ENCODE assay signal across 8 cellular contexts in genomic region chr12:130839770-130840355, GRCh38. TPM values are rescaled to one million over a fixed set of nuclear protein-coding genes. Genes with fewer than 3 reads are reported as not detected.
DNase-seq lines count a peak whose midpoint lies in the region; ATAC-seq and TF ChIP-seq lines count a peak whose summit lies in the region.

No MANE protein-coding gene starts in this region.

- peaks cover 27% of the 10 kb centered on the region for H3K4me1 Mint-ChIP-seq in CD8-positive, alpha-beta T cell (ENCODE audit: low read depth)
- H3K4me1 Mint-ChIP-seq in osteocyte (ENCODE audit: unreplicated experiment) = peaks cover 29% of the 10 kb centered on the region

- H3K36me3 ChIP-seq in CD8-positive, alpha-beta T cell (ENCODE audit: insufficient read depth, low read length) = no peaks in the 10 kb centered on the region

- peak overlapping the region; percentile 88 for H3K4me3 ChIP-seq in CD8-positive, alpha-beta T cell (ENCODE audit: low read depth, low read length)
- H3K4me3 ChIP-seq in dorsolateral prefrontal cortex = peak overlapping the region; percentile 29 to 90 (median 78)

- ATAC-seq in CD8-positive, alpha-beta T cell = no peak
- no peak for ATAC-seq in HG03521 (IDR thresholded peaks at IDR 0.05; ENCODE audit: unreplicated experiment)
- no peak for ATAC-seq in HG03520 (IDR thresholded peaks at IDR 0.05; ENCODE audit: unreplicated experiment)

- no peak for TF ChIP-seq CTCF in CD8-positive, alpha-beta T cell (IDR thresholded peaks at IDR 0.05)
- TF ChIP-seq CTCF in dorsolateral prefrontal cortex (IDR thresholded peaks at IDR 0.05 in 54 of 56, conservative IDR thresholded peaks at IDR 0.05 in 2 of 56; ENCODE audit: low read depth in 1 of 56, partially characterized antibody in 56 of 56) (peak in 1 of 56 donors; percentile 2), osteocyte (IDR thresholded peaks at IDR 0.05) (no peak)

- intact Hi-C loops in CD8-positive, alpha-beta T cell (cut with DNase I, micrococcal nuclease) = loop anchor here (1.0 to 2.0 kb wide), 3 partner anchors 14 to 31 kb away; no protein-coding TSS in a partner anchor
- intact Hi-C loops in dorsolateral prefrontal cortex (cut with DNase I) = loop anchor here (1.0 kb wide), 1 partner anchor 31 kb away; no protein-coding TSS in a partner anchor

- POLR2A ChIA-PET in CD8-positive, alpha-beta T cell (lab: Charles Lee) = interaction anchor here (1.1 to 1.6 kb wide), 2 partner anchors 27 to 29 kb away, joined by 5 read pairs; no protein-coding TSS in a partner anchor

- no peaks in the 10 kb centered on the region for H3K9me3 ChIP-seq in CD8-positive, alpha-beta T cell (ENCODE audit: low read length)

- no peaks in the 10 kb centered on the region for H3K9me3 Mint-ChIP-seq in CD8-positive, alpha-beta T cell
- no peaks in the 10 kb centered on the region for H3K9me3 Mint-ChIP-seq in osteocyte (ENCODE audit: unreplicated experiment)

- H3K27me3 ChIP-seq in CD8-positive, alpha-beta T cell (ENCODE audit: insufficient read depth, low read length) = no peaks in the 10 kb centered on the region
- H3K27me3 ChIP-seq in dorsolateral prefrontal cortex = no peaks in the 10 kb centered on the region

- CTCF ChIA-PET in CD8-positive, alpha-beta T cell (lab: Charles Lee) = interaction anchor here (0.8 to 1.6 kb wide), 4 partner anchors 9 to 31 kb away, joined by 3 to 7 read pairs (median 4); no protein-coding TSS in a partner anchor

- peak overlapping the region; percentile 63 for H3K27ac ChIP-seq in CD8-positive, alpha-beta T cell (ENCODE audit: low read depth, low read length)
- H3K27ac ChIP-seq in dorsolateral prefrontal cortex = peak overlapping the region in 34 of 59 donors; percentile 1 to 71 (median 46)

- DNase-seq in CD8-positive, alpha-beta T cell = no peak
- DNase-seq in NCI-H82 treated with DMSO at 0.1 percent for 48 hours (lab: John Stamatoyannopoulos, UW; ENCODE audit: unreplicated experiment) (peak; percentile 38), dorsolateral prefrontal cortex (no peak), osteocyte (ENCODE audit: extremely low spot score, unreplicated experiment) (no peak), DMS79 treated with DMSO at 0.1 percent for 48 hours (lab: John Stamatoyannopoulos, UW) (no peak), NCI-H146 treated with DMSO at 0.1 percent for 48 hours (lab: John Stamatoyannopoulos, UW; ENCODE audit: unreplicated experiment) (no peak)

- no peaks in the 10 kb centered on the region for H3K27me3 Mint-ChIP-seq in CD8-positive, alpha-beta T cell (ENCODE audit: low read depth)
- no peaks in the 10 kb centered on the region for H3K27me3 Mint-ChIP-seq in osteocyte (ENCODE audit: unreplicated experiment)

- H3K4me3 Mint-ChIP-seq in CD8-positive, alpha-beta T cell = peak overlapping the region; percentile 83
- peak overlapping the region; percentile 61 for H3K4me3 Mint-ChIP-seq in osteocyte (ENCODE audit: unreplicated experiment)

- H3K27ac Mint-ChIP-seq in CD8-positive, alpha-beta T cell = peak overlapping the region; percentile 88
- H3K27ac Mint-ChIP-seq in osteocyte (ENCODE audit: unreplicated experiment) = peak overlapping the region; percentile 6

- H3K36me3 Mint-ChIP-seq in CD8-positive, alpha-beta T cell = no peaks in the 10 kb centered on the region
- no peaks in the 10 kb centered on the region for H3K36me3 Mint-ChIP-seq in osteocyte (ENCODE audit: unreplicated experiment)

- peaks cover 9% of the 10 kb centered on the region for H3K4me1 ChIP-seq in CD8-positive, alpha-beta T cell (ENCODE audit: insufficient read depth, low read length)

RNA-seq across cellular contexts. Expression of gene STX2, which starts 0.8 kb away (rescaled TPM):
- 10 to 100 TPM; 15.8 to 18.2 TPM for total RNA-seq in CD8-positive, alpha-beta T cell
- 10 to 100 TPM in 119 of 120 experiments, 1 to 10 TPM in 1; 9.3 to 25.2 (median 17.9) TPM for total RNA-seq in dorsolateral prefrontal cortex
- total RNA-seq in osteocyte = 32.0 and 36.5 TPM in 2 replicates

RNA-seq across cellular contexts. Expression of gene RAN, which starts 32.0 kb away (rescaled TPM):
- 100 to 1,000 TPM; 342 to 352 TPM for total RNA-seq in CD8-positive, alpha-beta T cell
- total RNA-seq in dorsolateral prefrontal cortex (100 to 1,000 TPM; 207 to 502 (median 388) TPM), osteocyte (471 and 474 TPM in 2 replicates)
